In genomic region chr1:23809751-23810171, GRCh38 we compare ENCODE assay signal across 1 cellular context.
TF ChIP-seq lines count a peak whose summit lies in the region.

No MANE protein-coding gene starts in this region.

TF ChIP-seq in HepG2, 621 proteins besides CTCF, POLR2A, EP300 and RAD21 (continued from another document and continues in another):
- no peak for TF ChIP-seq SOX13 (IDR thresholded peaks at IDR 0.05)
- peak in 1 of 2 experiments; percentile 19; a peak in 1 of 4 replicates for TF ChIP-seq SOX13 (CRISPR knock-in tag; conservative IDR thresholded peaks at IDR 0.05 in 1 of 2, IDR thresholded peaks at IDR 0.05 in 1 of 2)
- peak; percentile 57 for TF ChIP-seq HOXA3 (CRISPR knock-in tag; IDR thresholded peaks at IDR 0.05)
- peak; percentile 68 for TF ChIP-seq CREB1 (IDR thresholded peaks at IDR 0.05)
- peak; percentile 67; the same call in 1 of the 2 replicates for TF ChIP-seq CREB1 (CRISPR knock-in tag; IDR thresholded peaks at IDR 0.05)
- 0 out of 2 replicates have a peak, but pooled peaks have one; percentile 69 for TF ChIP-seq CBX5 (CRISPR knock-in tag; IDR thresholded peaks at IDR 0.05; ENCODE audit: borderline replicate concordance)
- peak; percentile 34 for TF ChIP-seq TBL1XR1 (IDR thresholded peaks at IDR 0.05; ENCODE audit: borderline replicate concordance, low read length, partially characterized antibody)
- TF ChIP-seq TCF7 (IDR thresholded peaks at IDR 0.05; ENCODE audit: low read depth), result peak; percentile 95
- peak; percentile 25 for TF ChIP-seq YY1 (IDR thresholded peaks at IDR 0.05; ENCODE audit: insufficient read depth, insufficient replicate concordance, low read depth, low read length)
- 0 out of 2 replicates have a peak, but pooled peaks have one; percentile 38 for TF ChIP-seq SIN3B (IDR thresholded peaks at IDR 0.05; ENCODE audit: low read length)
- TF ChIP-seq SSRP1 (CRISPR knock-in tag; IDR thresholded peaks at IDR 0.05), result 0 out of 2 replicates have a peak, but pooled peaks have one; percentile 47
- peak; percentile 22; the same call in 1 of the 2 replicates for TF ChIP-seq ATF3 (CRISPR knock-in tag; IDR thresholded peaks at IDR 0.05)
- TF ChIP-seq ATF2 (CRISPR knock-in tag; IDR thresholded peaks at IDR 0.05), result peak; percentile 94
- no peak for TF ChIP-seq NR1H2 (CRISPR knock-in tag; IDR thresholded peaks at IDR 0.05; ENCODE audit: borderline replicate concordance, low read depth)
- no peak for TF ChIP-seq MAFK (conservative IDR thresholded peaks at IDR 0.05 in 1 of 2, IDR thresholded peaks at IDR 0.05 in 1 of 2; ENCODE audit: low read length in 2 of 2)
- TF ChIP-seq NFKBIZ (CRISPR knock-in tag; IDR thresholded peaks at IDR 0.05), result 0 out of 2 replicates have a peak, but pooled peaks have one; percentile 43
- peak; percentile 84 for TF ChIP-seq XRCC5 (optimal IDR thresholded peaks at IDR 0.05; ENCODE audit: low read length)
- peak; percentile 19; the same call in 1 of the 2 replicates for TF ChIP-seq ZNF331 (CRISPR knock-in tag; IDR thresholded peaks at IDR 0.05)
- TF ChIP-seq ERF (CRISPR knock-in tag; IDR thresholded peaks at IDR 0.05), result peak; percentile 55; the same call in 1 of the 2 replicates
- TF ChIP-seq MYC (CRISPR knock-in tag; IDR thresholded peaks at IDR 0.05; ENCODE audit: borderline replicate concordance), result peak; percentile 30; the same call in 1 of the 2 replicates
- TF ChIP-seq RXRA (CRISPR knock-in tag; IDR thresholded peaks at IDR 0.05), result peak; percentile 53; the same call in 1 of the 2 replicates
- peak; percentile 44; the same call in 1 of the 2 replicates for TF ChIP-seq THAP11 (CRISPR knock-in tag; IDR thresholded peaks at IDR 0.05)
- TF ChIP-seq ZFX (CRISPR knock-in tag; IDR thresholded peaks at IDR 0.05; ENCODE audit: low read depth), result peak; percentile 51; the same call in 1 of the 2 replicates
- peak; percentile 42; the same call in 1 of the 2 replicates for TF ChIP-seq MIXL1 (CRISPR knock-in tag; IDR thresholded peaks at IDR 0.05)
- TF ChIP-seq STAG1 (CRISPR knock-in tag; IDR thresholded peaks at IDR 0.05), result peak; percentile 81
- no peak for TF ChIP-seq ZNF432 (CRISPR knock-in tag; IDR thresholded peaks at IDR 0.05; ENCODE audit: borderline replicate concordance)
- TF ChIP-seq ZNF44 (CRISPR knock-in tag; IDR thresholded peaks at IDR 0.05), result no peak
- TF ChIP-seq SOX6 (IDR thresholded peaks at IDR 0.05), result no peak
- TF ChIP-seq SOX6 (CRISPR knock-in tag; IDR thresholded peaks at IDR 0.05), result 0 out of 2 replicates have a peak, but pooled peaks have one; percentile 25
- TF ChIP-seq HMGXB4 (CRISPR knock-in tag; IDR thresholded peaks at IDR 0.05; ENCODE audit: borderline replicate concordance in 1 of 2, low read depth in 1 of 2), result peak; percentile 51 to 79; a peak in 3 of 4 replicates
- TF ChIP-seq ZNF749 (CRISPR knock-in tag; IDR thresholded peaks at IDR 0.05; ENCODE audit: borderline replicate concordance), result no peak
- no peak for TF ChIP-seq NR2F6 (IDR thresholded peaks at IDR 0.05)
- TF ChIP-seq NR2F6 (CRISPR knock-in tag; IDR thresholded peaks at IDR 0.05), result 0 out of 2 replicates have a peak, but pooled peaks have one; percentile 28
- peak; percentile 18; the same call in 1 of the 2 replicates for TF ChIP-seq YEATS4 (CRISPR knock-in tag; IDR thresholded peaks at IDR 0.05; ENCODE audit: borderline replicate concordance)
- peak; percentile 41 for TF ChIP-seq NCOR1 (IDR thresholded peaks at IDR 0.05; ENCODE audit: borderline replicate concordance, low read length)
- TF ChIP-seq BHLHE40 (IDR thresholded peaks at IDR 0.05; ENCODE audit: low read length), result peak; percentile 100
- peak; percentile 99 for TF ChIP-seq TFE3 (CRISPR knock-in tag; IDR thresholded peaks at IDR 0.05)
- TF ChIP-seq GABPB1 (CRISPR knock-in tag; IDR thresholded peaks at IDR 0.05), result peak; percentile 43
- peak; percentile 58; the same call in 1 of the 2 replicates for TF ChIP-seq ZNF788 (CRISPR knock-in tag; IDR thresholded peaks at IDR 0.05; ENCODE audit: borderline replicate concordance)
- TF ChIP-seq RARA (CRISPR knock-in tag; IDR thresholded peaks at IDR 0.05), result 0 out of 2 replicates have a peak, but pooled peaks have one; percentile 15
- TF ChIP-seq REPIN1 (CRISPR knock-in tag; IDR thresholded peaks at IDR 0.05; ENCODE audit: borderline replicate concordance, low read depth), result peak; percentile 48; the same call in 1 of the 2 replicates
- 0 out of 2 replicates have a peak, but pooled peaks have one; percentile 34 for TF ChIP-seq FOXP4 (CRISPR knock-in tag; IDR thresholded peaks at IDR 0.05)
- TF ChIP-seq USF2 (IDR thresholded peaks at IDR 0.05; ENCODE audit: low read depth, low read length), result no peak; the same call in 1 of the 2 replicates
- peak; percentile 57; the same call in 1 of the 2 replicates for TF ChIP-seq USF2 (CRISPR knock-in tag; IDR thresholded peaks at IDR 0.05; ENCODE audit: borderline replicate concordance)
- TF ChIP-seq HNF1A (IDR thresholded peaks at IDR 0.05; ENCODE audit: low read depth), result 0 out of 2 replicates have a peak, but pooled peaks have one; percentile 23
- no peak for TF ChIP-seq HNF1A (CRISPR knock-in tag; IDR thresholded peaks at IDR 0.05; ENCODE audit: borderline replicate concordance)
- peak; percentile 92 for TF ChIP-seq ATF7 (IDR thresholded peaks at IDR 0.05)
- peak; percentile 91 for TF ChIP-seq ATF7 (CRISPR knock-in tag; IDR thresholded peaks at IDR 0.05)
- TF ChIP-seq MLXIP (CRISPR knock-in tag; IDR thresholded peaks at IDR 0.05; ENCODE audit: borderline replicate concordance), result no peak
- TF ChIP-seq HDAC6 (IDR thresholded peaks at IDR 0.05; ENCODE audit: low read depth, low read length), result no peak
